In the genomic region with DNA sequence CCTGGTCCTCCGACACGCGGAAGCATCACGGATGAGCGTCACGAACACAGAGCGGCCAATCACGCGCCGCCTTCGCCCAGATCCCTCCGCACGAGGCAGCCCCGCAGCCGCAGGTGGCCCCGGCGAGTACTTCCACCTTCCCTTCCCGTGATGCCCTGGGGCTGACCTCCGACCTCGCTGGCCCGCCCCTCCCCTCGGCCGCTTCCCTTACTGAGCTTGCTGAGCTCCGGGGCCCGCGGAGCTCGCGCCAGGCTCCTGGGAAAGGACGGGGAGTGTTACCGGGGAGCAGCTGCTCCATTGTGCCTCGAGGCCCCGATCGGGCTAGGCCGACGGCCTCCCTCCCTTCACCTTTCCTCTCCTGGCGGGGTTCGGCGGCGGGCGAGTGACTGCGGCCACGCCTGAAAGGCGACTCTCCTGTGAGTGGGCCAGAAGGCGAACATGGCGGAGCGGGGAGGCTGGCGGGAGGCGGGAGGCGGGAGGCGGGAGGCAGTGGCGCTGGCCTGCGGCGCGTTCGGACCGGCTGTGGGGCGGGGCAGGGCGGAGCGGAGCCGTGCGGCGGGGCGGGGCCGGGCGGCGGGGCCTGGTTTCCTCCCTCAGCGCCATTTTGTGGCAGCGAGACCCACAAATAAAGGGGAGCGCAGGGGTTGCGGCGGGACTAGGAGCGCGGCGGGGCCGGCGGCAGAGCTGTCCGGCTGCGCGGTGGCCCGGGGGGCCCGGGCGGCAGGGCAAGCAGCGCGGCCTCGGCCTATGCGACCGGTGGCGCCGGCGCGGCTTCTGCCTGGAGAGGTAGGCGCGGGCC, we compare ENCODE assay signal across 1 cellular context.
TF ChIP-seq lines count a peak whose summit lies in the region.

A gene (plus strand): TSS at position 589 of the 799 bp plus-strand sequence. CDS start 8,760 bp downstream, outside the sequence.

TF ChIP-seq in HepG2, 621 proteins besides CTCF, POLR2A, EP300 and RAD21 (continued from another document and continues in another):
- TF ChIP-seq, protein P1, sequence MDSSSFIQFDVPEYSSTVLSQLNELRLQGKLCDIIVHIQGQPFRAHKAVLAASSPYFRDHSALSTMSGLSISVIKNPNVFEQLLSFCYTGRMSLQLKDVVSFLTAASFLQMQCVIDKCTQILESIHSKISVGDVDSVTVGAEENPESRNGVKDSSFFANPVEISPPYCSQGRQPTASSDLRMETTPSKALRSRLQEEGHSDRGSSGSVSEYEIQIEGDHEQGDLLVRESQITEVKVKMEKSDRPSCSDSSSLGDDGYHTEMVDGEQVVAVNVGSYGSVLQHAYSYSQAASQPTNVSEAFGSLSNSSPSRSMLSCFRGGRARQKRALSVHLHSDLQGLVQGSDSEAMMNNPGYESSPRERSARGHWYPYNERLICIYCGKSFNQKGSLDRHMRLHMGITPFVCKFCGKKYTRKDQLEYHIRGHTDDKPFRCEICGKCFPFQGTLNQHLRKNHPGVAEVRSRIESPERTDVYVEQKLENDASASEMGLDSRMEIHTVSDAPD (CRISPR knock-in tag; IDR thresholded peaks at IDR 0.05) = peak; percentile 72
- TF ChIP-seq XBP1 (CRISPR knock-in tag; IDR thresholded peaks at IDR 0.05) (peak; percentile 95), ZNF33B (CRISPR knock-in tag; IDR thresholded peaks at IDR 0.05) (peak; percentile 99), ZNF883 (CRISPR knock-in tag; IDR thresholded peaks at IDR 0.05; ENCODE audit: not compliant biosample characterization) (peak; percentile 98), HDAC2 (CRISPR knock-in tag; IDR thresholded peaks at IDR 0.05) (peak; percentile 99), ADNP (CRISPR knock-in tag; IDR thresholded peaks at IDR 0.05) (no peak), ZKSCAN8 (CRISPR knock-in tag; IDR thresholded peaks at IDR 0.05; ENCODE audit: borderline replicate concordance) (peak; percentile 91; the same call in 1 of the 2 replicates), MTF2 (CRISPR knock-in tag; IDR thresholded peaks at IDR 0.05; ENCODE audit: borderline replicate concordance) (no peak; the same call in 1 of the 2 replicates), HNRNPK (IDR thresholded peaks at IDR 0.05; ENCODE audit: low read depth, low read length, poor library complexity, severe bottlenecking) (peak; percentile 93), ZBTB42 (CRISPR knock-in tag; IDR thresholded peaks at IDR 0.05) (peak; percentile 97), STAT5B (CRISPR knock-in tag; IDR thresholded peaks at IDR 0.05) (0 out of 2 replicates have a peak, but pooled peaks have one; percentile 75), FOXA3 (CRISPR knock-in tag; IDR thresholded peaks at IDR 0.05) (peak; percentile 81), BORCS8-MEF2B (CRISPR knock-in tag; IDR thresholded peaks at IDR 0.05) (peak; percentile 98), SOX6 (IDR thresholded peaks at IDR 0.05) (no peak), SOX6 (CRISPR knock-in tag; IDR thresholded peaks at IDR 0.05) (peak; percentile 95), ZFP36 (IDR thresholded peaks at IDR 0.05; ENCODE audit: borderline replicate concordance, low read depth, low read length, partially characterized antibody) (peak; percentile 5), FOXO1 (CRISPR knock-in tag; IDR thresholded peaks at IDR 0.05) (peak; percentile 86), JUND (CRISPR knock-in tag; IDR thresholded peaks at IDR 0.05) (no peak; the same call in 1 of the 2 replicates), ZNF12 (CRISPR knock-in tag; IDR thresholded peaks at IDR 0.05) (peak; percentile 75; the same call in 1 of the 2 replicates), ZNF136 (CRISPR knock-in tag; IDR thresholded peaks at IDR 0.05; ENCODE audit: low read depth) (peak; percentile 99; the same call in 1 of the 2 replicates)
- TF ChIP-seq, protein P2, sequence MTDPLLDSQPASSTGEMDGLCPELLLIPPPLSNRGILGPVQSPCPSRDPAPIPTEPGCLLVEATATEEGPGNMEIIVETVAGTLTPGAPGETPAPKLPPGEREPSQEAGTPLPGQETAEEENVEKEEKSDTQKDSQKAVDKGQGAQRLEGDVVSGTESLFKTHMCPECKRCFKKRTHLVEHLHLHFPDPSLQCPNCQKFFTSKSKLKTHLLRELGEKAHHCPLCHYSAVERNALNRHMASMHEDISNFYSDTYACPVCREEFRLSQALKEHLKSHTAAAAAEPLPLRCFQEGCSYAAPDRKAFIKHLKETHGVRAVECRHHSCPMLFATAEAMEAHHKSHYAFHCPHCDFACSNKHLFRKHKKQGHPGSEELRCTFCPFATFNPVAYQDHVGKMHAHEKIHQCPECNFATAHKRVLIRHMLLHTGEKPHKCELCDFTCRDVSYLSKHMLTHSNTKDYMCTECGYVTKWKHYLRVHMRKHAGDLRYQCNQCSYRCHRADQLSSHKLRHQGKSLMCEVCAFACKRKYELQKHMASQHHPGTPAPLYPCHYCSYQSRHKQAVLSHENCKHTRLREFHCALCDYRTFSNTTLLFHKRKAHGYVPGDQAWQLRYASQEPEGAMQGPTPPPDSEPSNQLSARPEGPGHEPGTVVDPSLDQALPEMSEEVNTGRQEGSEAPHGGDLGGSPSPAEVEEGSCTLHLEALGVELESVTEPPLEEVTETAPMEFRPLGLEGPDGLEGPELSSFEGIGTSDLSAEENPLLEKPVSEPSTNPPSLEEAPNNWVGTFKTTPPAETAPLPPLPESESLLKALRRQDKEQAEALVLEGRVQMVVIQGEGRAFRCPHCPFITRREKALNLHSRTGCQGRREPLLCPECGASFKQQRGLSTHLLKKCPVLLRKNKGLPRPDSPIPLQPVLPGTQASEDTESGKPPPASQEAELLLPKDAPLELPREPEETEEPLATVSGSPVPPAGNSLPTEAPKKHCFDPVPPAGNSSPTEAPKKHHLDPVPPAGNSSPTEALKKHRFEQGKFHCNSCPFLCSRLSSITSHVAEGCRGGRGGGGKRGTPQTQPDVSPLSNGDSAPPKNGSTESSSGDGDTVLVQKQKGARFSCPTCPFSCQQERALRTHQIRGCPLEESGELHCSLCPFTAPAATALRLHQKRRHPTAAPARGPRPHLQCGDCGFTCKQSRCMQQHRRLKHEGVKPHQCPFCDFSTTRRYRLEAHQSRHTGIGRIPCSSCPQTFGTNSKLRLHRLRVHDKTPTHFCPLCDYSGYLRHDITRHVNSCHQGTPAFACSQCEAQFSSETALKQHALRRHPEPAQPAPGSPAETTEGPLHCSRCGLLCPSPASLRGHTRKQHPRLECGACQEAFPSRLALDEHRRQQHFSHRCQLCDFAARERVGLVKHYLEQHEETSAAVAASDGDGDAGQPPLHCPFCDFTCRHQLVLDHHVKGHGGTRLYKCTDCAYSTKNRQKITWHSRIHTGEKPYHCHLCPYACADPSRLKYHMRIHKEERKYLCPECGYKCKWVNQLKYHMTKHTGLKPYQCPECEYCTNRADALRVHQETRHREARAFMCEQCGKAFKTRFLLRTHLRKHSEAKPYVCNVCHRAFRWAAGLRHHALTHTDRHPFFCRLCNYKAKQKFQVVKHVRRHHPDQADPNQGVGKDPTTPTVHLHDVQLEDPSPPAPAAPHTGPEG (CRISPR knock-in tag; IDR thresholded peaks at IDR 0.05) = peak; percentile 94
- TF ChIP-seq, protein P3, sequence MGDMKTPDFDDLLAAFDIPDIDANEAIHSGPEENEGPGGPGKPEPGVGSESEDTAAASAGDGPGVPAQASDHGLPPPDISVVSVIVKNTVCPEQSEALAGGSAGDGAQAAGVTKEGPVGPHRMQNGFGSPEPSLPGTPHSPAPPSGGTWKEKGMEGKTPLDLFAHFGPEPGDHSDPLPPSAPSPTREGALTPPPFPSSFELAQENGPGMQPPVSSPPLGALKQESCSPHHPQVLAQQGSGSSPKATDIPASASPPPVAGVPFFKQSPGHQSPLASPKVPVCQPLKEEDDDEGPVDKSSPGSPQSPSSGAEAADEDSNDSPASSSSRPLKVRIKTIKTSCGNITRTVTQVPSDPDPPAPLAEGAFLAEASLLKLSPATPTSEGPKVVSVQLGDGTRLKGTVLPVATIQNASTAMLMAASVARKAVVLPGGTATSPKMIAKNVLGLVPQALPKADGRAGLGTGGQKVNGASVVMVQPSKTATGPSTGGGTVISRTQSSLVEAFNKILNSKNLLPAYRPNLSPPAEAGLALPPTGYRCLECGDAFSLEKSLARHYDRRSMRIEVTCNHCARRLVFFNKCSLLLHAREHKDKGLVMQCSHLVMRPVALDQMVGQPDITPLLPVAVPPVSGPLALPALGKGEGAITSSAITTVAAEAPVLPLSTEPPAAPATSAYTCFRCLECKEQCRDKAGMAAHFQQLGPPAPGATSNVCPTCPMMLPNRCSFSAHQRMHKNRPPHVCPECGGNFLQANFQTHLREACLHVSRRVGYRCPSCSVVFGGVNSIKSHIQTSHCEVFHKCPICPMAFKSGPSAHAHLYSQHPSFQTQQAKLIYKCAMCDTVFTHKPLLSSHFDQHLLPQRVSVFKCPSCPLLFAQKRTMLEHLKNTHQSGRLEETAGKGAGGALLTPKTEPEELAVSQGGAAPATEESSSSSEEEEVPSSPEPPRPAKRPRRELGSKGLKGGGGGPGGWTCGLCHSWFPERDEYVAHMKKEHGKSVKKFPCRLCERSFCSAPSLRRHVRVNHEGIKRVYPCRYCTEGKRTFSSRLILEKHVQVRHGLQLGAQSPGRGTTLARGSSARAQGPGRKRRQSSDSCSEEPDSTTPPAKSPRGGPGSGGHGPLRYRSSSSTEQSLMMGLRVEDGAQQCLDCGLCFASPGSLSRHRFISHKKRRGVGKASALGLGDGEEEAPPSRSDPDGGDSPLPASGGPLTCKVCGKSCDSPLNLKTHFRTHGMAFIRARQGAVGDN (CRISPR knock-in tag; IDR thresholded peaks at IDR 0.05) = peak; percentile 100
- TF ChIP-seq, protein P4, sequence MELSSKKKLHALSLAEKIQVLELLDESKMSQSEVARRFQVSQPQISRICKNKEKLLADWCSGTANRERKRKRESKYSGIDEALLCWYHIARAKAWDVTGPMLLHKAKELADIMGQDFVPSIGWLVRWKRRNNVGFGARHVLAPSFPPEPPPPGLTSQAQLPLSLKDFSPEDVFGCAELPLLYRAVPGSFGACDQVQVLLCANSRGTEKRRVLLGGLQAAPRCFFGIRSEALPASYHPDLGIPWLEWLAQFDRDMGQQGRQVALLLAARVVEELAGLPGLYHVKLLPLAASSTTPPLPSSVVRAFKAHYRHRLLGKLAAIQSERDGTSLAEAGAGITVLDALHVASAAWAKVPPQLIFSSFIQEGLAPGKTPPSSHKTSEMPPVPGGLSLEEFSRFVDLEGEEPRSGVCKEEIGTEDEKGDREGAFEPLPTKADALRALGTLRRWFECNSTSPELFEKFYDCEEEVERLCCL (CRISPR knock-in tag; IDR thresholded peaks at IDR 0.05; ENCODE audit: borderline replicate concordance) = peak; percentile 98
- TF ChIP-seq, protein P5, sequence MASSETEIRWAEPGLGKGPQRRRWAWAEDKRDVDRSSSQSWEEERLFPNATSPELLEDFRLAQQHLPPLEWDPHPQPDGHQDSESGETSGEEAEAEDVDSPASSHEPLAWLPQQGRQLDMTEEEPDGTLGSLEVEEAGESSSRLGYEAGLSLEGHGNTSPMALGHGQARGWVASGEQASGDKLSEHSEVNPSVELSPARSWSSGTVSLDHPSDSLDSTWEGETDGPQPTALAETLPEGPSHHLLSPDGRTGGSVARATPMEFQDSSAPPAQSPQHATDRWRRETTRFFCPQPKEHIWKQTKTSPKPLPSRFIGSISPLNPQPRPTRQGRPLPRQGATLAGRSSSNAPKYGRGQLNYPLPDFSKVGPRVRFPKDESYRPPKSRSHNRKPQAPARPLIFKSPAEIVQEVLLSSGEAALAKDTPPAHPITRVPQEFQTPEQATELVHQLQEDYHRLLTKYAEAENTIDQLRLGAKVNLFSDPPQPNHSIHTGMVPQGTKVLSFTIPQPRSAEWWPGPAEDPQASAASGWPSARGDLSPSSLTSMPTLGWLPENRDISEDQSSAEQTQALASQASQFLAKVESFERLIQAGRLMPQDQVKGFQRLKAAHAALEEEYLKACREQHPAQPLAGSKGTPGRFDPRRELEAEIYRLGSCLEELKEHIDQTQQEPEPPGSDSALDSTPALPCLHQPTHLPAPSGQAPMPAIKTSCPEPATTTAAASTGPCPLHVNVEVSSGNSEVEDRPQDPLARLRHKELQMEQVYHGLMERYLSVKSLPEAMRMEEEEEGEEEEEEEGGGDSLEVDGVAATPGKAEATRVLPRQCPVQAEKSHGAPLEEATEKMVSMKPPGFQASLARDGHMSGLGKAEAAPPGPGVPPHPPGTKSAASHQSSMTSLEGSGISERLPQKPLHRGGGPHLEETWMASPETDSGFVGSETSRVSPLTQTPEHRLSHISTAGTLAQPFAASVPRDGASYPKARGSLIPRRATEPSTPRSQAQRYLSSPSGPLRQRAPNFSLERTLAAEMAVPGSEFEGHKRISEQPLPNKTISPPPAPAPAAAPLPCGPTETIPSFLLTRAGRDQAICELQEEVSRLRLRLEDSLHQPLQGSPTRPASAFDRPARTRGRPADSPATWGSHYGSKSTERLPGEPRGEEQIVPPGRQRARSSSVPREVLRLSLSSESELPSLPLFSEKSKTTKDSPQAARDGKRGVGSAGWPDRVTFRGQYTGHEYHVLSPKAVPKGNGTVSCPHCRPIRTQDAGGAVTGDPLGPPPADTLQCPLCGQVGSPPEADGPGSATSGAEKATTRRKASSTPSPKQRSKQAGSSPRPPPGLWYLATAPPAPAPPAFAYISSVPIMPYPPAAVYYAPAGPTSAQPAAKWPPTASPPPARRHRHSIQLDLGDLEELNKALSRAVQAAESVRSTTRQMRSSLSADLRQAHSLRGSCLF (CRISPR knock-in tag; IDR thresholded peaks at IDR 0.05; ENCODE audit: borderline replicate concordance) = peak; percentile 96
- TF ChIP-seq, protein P6, sequence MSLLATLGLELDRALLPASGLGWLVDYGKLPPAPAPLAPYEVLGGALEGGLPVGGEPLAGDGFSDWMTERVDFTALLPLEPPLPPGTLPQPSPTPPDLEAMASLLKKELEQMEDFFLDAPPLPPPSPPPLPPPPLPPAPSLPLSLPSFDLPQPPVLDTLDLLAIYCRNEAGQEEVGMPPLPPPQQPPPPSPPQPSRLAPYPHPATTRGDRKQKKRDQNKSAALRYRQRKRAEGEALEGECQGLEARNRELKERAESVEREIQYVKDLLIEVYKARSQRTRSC (CRISPR knock-in tag; IDR thresholded peaks at IDR 0.05; ENCODE audit: low read depth) = no peak
- TF ChIP-seq, protein P7, sequence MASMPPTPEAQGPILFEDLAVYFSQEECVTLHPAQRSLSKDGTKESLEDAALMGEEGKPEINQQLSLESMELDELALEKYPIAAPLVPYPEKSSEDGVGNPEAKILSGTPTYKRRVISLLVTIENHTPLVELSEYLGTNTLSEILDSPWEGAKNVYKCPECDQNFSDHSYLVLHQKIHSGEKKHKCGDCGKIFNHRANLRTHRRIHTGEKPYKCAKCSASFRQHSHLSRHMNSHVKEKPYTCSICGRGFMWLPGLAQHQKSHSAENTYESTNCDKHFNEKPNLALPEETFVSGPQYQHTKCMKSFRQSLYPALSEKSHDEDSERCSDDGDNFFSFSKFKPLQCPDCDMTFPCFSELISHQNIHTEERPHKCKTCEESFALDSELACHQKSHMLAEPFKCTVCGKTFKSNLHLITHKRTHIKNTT (CRISPR knock-in tag; IDR thresholded peaks at IDR 0.05) = no peak
- TF ChIP-seq, protein P8, sequence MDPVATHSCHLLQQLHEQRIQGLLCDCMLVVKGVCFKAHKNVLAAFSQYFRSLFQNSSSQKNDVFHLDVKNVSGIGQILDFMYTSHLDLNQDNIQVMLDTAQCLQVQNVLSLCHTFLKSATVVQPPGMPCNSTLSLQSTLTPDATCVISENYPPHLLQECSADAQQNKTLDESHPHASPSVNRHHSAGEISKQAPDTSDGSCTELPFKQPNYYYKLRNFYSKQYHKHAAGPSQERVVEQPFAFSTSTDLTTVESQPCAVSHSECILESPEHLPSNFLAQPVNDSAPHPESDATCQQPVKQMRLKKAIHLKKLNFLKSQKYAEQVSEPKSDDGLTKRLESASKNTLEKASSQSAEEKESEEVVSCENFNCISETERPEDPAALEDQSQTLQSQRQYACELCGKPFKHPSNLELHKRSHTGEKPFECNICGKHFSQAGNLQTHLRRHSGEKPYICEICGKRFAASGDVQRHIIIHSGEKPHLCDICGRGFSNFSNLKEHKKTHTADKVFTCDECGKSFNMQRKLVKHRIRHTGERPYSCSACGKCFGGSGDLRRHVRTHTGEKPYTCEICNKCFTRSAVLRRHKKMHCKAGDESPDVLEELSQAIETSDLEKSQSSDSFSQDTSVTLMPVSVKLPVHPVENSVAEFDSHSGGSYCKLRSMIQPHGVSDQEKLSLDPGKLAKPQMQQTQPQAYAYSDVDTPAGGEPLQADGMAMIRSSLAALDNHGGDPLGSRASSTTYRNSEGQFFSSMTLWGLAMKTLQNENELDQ (CRISPR knock-in tag; IDR thresholded peaks at IDR 0.05; ENCODE audit: borderline replicate concordance) = no peak
